In the genomic region with DNA sequence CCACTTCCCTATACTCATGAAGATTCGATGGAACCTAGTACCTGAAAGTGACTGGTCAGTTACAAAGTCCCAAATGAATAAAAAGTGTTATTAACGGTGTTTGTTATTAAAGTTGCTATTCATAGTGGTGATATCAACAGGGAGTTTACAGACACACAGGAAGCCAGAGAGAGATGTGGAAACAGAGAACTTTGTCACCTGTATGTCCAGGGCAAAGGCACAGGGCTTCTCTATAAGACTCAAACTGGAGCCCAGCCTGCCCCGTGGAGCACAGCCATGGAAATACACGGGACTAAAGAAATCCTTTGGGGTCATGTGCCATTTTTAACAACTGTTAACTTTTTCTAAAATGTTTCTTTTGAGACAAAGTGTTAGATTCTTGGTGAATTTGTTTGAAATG, we compare ENCODE assay signal across 23 cellular contexts.
"Had no signal": no experiment of that assay in that cellular context is flagged by ENCODE, and none has a peak within 500 bp of the region (broad histone marks: within the 10 kb centered on the region; RNA-seq: fewer than 3 reads in every experiment).

No MANE protein-coding gene starts in this region.

- H3K27ac ChIP-seq: skin epidermis, suprapubic skin had no signal

- H3K36me3 Mint-ChIP-seq: mesothelial cell of epicardium had no signal

- ATAC-seq: activated CD4-positive, CD25-positive, alpha-beta regulatory T cell treated with anti-CD3 and anti-CD28 coated beads, Interleukin-2, amount 50 U/mL, for 24 hours; activated CD8-positive, alpha-beta T cell treated with anti-CD3 and anti-CD28 coated beads, Interleukin-2, amount 10 ng/mL, durations not matched to agents 7 days and 5 days; activated naive CD8-positive, alpha-beta T cell treated with anti-CD3 and anti-CD28 coated beads, Interleukin-2, amount 50 U/mL, for 24 hours; gastroesophageal sphincter; natural killer cell treated with Interleukin-12 subunit alpha and Interleukin-12 subunit beta and Interleukin-15 and Interleukin-18, amount 100 ng/mL, for 72 hours; stimulated activated naive CD8-positive, alpha-beta T cell treated with anti-CD3 and anti-CD28 coated beads, Interleukin-15, amount 100 ng/mL, for 72 hours had no signal

- H3K27me3 ChIP-seq: gastroesophageal sphincter, suprapubic skin had no signal

- H3K27me3 Mint-ChIP-seq: activated CD4-positive, alpha-beta T cell treated with anti-CD3 and anti-CD28 coated beads, Interleukin-2, amount 10 ng/mL, durations not matched to agents 7 days and 5 days; activated naive CD8-positive, alpha-beta T cell treated with anti-CD3 and anti-CD28 coated beads, Interleukin-2, amount 50 U/mL, for 24 hours; activated T-cell treated with anti-CD3 and anti-CD28 coated beads, Interleukin-2, amount 50 U/mL, for 24 hours; natural killer cell treated with Interleukin-12 subunit alpha and Interleukin-12 subunit beta and Interleukin-15 and Interleukin-18, amount 100 ng/mL, for 72 hours; stimulated activated naive CD8-positive, alpha-beta T cell treated with anti-CD3 and anti-CD28 coated beads, Interleukin-15, amount 100 ng/mL, for 72 hours; type B pancreatic cell had no signal

- H3K4me1 ChIP-seq: suprapubic skin had no signal

- DNase-seq: activated CD4-positive, alpha-beta T cell treated with anti-CD3 and anti-CD28 coated beads, Interleukin-2, amount 10 ng/mL, durations not matched to agents 7 days and 5 days; activated CD8-positive, alpha-beta T cell treated with anti-CD3 and anti-CD28 coated beads, Interleukin-2, amount 10 ng/mL, durations not matched to agents 7 days and 5 days; activated naive CD4-positive, alpha-beta T cell treated with Interleukin-2 at 50 U/mL for 16 hours; activated naive CD8-positive, alpha-beta T cell treated with anti-CD3 and anti-CD28 coated beads, Interleukin-2, amount 50 U/mL, for 24 hours; activated T-cell treated with anti-CD3 and anti-CD28 coated beads, Interleukin-2, amount 50 U/mL, for 24 hours; aorta; cortex of kidney; immature natural killer cell; nucleus accumbens; posterior cingulate gyrus; retina; stimulated activated CD4-positive, alpha-beta T cell treated with anti-CD3 and anti-CD28 coated beads, Interleukin-15, amount 100 ng/mL, for 24 hours; stimulated activated CD4-positive, alpha-beta T cell treated with anti-CD3 and anti-CD28 coated beads, Interleukin-2, amount 100 ng/mL, for 48 hours; stimulated activated naive CD8-positive, alpha-beta T cell treated with anti-CD3 and anti-CD28 coated beads, Interleukin-15, amount 100 ng/mL, for 72 hours; T1000 had no signal

- H3K4me3 ChIP-seq: gastroesophageal sphincter, skin epidermis, suprapubic skin had no signal

- H3K4me3 Mint-ChIP-seq: activated CD4-positive, alpha-beta T cell treated with anti-CD3 and anti-CD28 coated beads, Interleukin-2, amount 10 ng/mL, durations not matched to agents 7 days and 5 days; activated CD8-positive, alpha-beta T cell treated with anti-CD3 and anti-CD28 coated beads, Interleukin-2, amount 10 ng/mL, durations not matched to agents 7 days and 5 days; activated naive CD8-positive, alpha-beta T cell treated with anti-CD3 and anti-CD28 coated beads, Interleukin-2, amount 50 U/mL, for 24 hours; activated T-cell treated with anti-CD3 and anti-CD28 coated beads, Interleukin-2, amount 50 U/mL, for 24 hours; immature natural killer cell; mesothelial cell of epicardium; natural killer cell treated with Interleukin-12 subunit alpha and Interleukin-12 subunit beta and Interleukin-15 and Interleukin-18, amount 100 ng/mL, for 72 hours; stimulated activated naive CD8-positive, alpha-beta T cell treated with anti-CD3 and anti-CD28 coated beads, Interleukin-15, amount 100 ng/mL, for 72 hours; type B pancreatic cell had no signal

- H3K9me3 Mint-ChIP-seq: activated T-cell treated with anti-CD3 and anti-CD28 coated beads, Interleukin-2, amount 50 U/mL, for 24 hours; activated T-helper 2 cell treated with anti-CD3 and anti-CD28 coated beads, Interferon-gamma antibody, Interleukin-2, Interleukin-4, amounts not matched to agents 10 μg/mL and 5 μg/mL and 100 μg/mL, durations not matched to agents 14 hours and 24 hours and 36 hours; immature natural killer cell; mesothelial cell of epicardium; natural killer cell treated with Interleukin-12 subunit alpha and Interleukin-12 subunit beta and Interleukin-15 and Interleukin-18, amount 100 ng/mL, for 72 hours had no signal

- H3K27ac Mint-ChIP-seq: activated CD4-positive, alpha-beta T cell treated with anti-CD3 and anti-CD28 coated beads, Interleukin-2, amount 10 ng/mL, durations not matched to agents 7 days and 5 days; activated CD8-positive, alpha-beta T cell treated with anti-CD3 and anti-CD28 coated beads, Interleukin-2, amount 10 ng/mL, durations not matched to agents 7 days and 5 days; activated naive CD8-positive, alpha-beta T cell treated with anti-CD3 and anti-CD28 coated beads, Interleukin-2, amount 50 U/mL, for 24 hours; activated T-cell treated with anti-CD3 and anti-CD28 coated beads, Interleukin-2, amount 50 U/mL, for 24 hours; activated T-helper 2 cell treated with anti-CD3 and anti-CD28 coated beads, Interferon-gamma antibody, Interleukin-2, Interleukin-4, amounts not matched to agents 10 μg/mL and 5 μg/mL and 100 μg/mL, durations not matched to agents 14 hours and 24 hours and 36 hours; immature natural killer cell; mesothelial cell of epicardium; stimulated activated naive CD8-positive, alpha-beta T cell treated with anti-CD3 and anti-CD28 coated beads, Interleukin-15, amount 100 ng/mL, for 72 hours; type B pancreatic cell had no signal

- H3K9me3 ChIP-seq: gastroesophageal sphincter, suprapubic skin had no signal
